Comparison of ENCODE assay signal across 8 cellular contexts in genomic region chr6:45419574-45420082, GRCh38. TPM values are rescaled to one million over a fixed set of nuclear protein-coding genes. Genes with fewer than 3 reads are reported as not detected.
DNase-seq lines count a peak whose midpoint lies in the region; ATAC-seq, FAIRE-seq and TF ChIP-seq lines count a peak whose summit lies in the region.

No MANE protein-coding gene starts in this region.

- peak overlapping the region; percentile 35 for H3K27ac Mint-ChIP-seq in MCF 10A (ENCODE audit: low read depth, unreplicated experiment)

- H4K91ac ChIP-seq in IMR-90 (ENCODE audit: insufficient read depth, low read depth, low read length), result no peak overlapping the region

- TF ChIP-seq POLR2A in IMR-90 (IDR thresholded peaks at IDR 0.05; ENCODE audit: low read depth, low read length), result no peak

- H3K79me1 ChIP-seq in IMR-90 (ENCODE audit: low read depth in 1 of 2, low read length in 2 of 2), result peaks cover 17 to 22% of the 10 kb centered on the region in 2 experiments

- peak overlapping the region; percentile 15 for H2AFZ ChIP-seq in IMR-90 (replicated peaks; ENCODE audit: low read length, poor library complexity)
- H2AFZ ChIP-seq in keratinocyte (ENCODE audit: control insufficient read depth, low read length), result peak overlapping the region; percentile 61

- H2BK5ac ChIP-seq in IMR-90 (ENCODE audit: low read depth, low read length, poor library complexity, severe bottlenecking), result no peak overlapping the region

- H2BK20ac ChIP-seq in IMR-90 (ENCODE audit: low read depth, low read length), result no peak overlapping the region

- FAIRE-seq in keratinocyte (lab: Jason Lieb, UNC), result no peak

- H4K8ac ChIP-seq in IMR-90 (ENCODE audit: low read depth in 2 of 2, low read length in 2 of 2), result no peak overlapping the region; a peak in 1 of 4 replicates

- H3K9me3 Mint-ChIP-seq in MCF 10A (ENCODE audit: unreplicated experiment), result no peaks in the 10 kb centered on the region

- H3K27me3 Mint-ChIP-seq in MCF 10A (ENCODE audit: insufficient read depth, unreplicated experiment), result no peaks in the 10 kb centered on the region

- H3K9me1 ChIP-seq in IMR-90 (ENCODE audit: insufficient read depth, low read length) (no peaks in the 10 kb centered on the region), keratinocyte (ENCODE audit: control insufficient read depth, extremely low read depth, insufficient read depth, low read length) (no peaks in the 10 kb centered on the region)

- H3K9me3 ChIP-seq in IMR-90 (ENCODE audit: control insufficient read depth, insufficient read depth, low read length), result no peaks in the 10 kb centered on the region
- H3K9me3 ChIP-seq in keratinocyte (ENCODE audit: control insufficient read depth, low read depth, low read length), result no peaks in the 10 kb centered on the region

- CTCF ChIA-PET in IMR-90 (lab: Yijun Ruan, JAX), result interaction anchor here (0.7 kb wide), 1 partner anchor 105 kb away, joined by 3 read pairs; no protein-coding TSS in a partner anchor
- CTCF ChIA-PET in MCF 10A (lab: Yijun Ruan, JAX), result interaction anchor here (0.7 to 3.6 kb wide), 11 partner anchors 10 to 944 kb away, joined by 3 to 22 read pairs (median 4); partner anchors contain the start of gene SUPT3H

- H3K9ac ChIP-seq in IMR-90 (ENCODE audit: low read depth, low read length) (no peak overlapping the region; the same call in 1 of the 2 replicates), keratinocyte (ENCODE audit: control insufficient read depth, extremely low read depth, insufficient read depth, low read length) (peak overlapping the region; percentile 36)

- H2AK5ac ChIP-seq in IMR-90 (ENCODE audit: low read depth, low read length), result no peak overlapping the region

- no TSS peak for BruUV-seq in IMR-90 (replicated peaks; lab: Mats Ljungman, UMichigan)
- BruUV-seq in MCF 10A (replicated peaks; lab: Mats Ljungman, UMichigan), result no TSS peak

- POLR2A ChIA-PET in IMR-90 (lab: Charles Lee; ENCODE audit: unreplicated experiment), result interaction anchor here (0.7 kb wide), 1 partner anchor 50 kb away, joined by 3 read pairs; no protein-coding TSS in a partner anchor
- POLR2A ChIA-PET in MCF 10A (lab: Yijun Ruan, JAX), result interaction anchor here (0.6 to 3.9 kb wide), 6 partner anchors 21 to 841 kb away, joined by 3 to 15 read pairs (median 4); partner anchors contain the start of gene SUPT3H

- H3K14ac ChIP-seq in IMR-90 (replicated peaks; ENCODE audit: low read depth, low read length), result no peak overlapping the region

- dilution Hi-C loops in IMR-90 (cut with HindIII; ENCODE audit: low sequenced_read_pairs, unreplicated experiment), result no loop called here
- dilution Hi-C loops in keratinocyte (cut with MboI; ENCODE audit: extremely low pct_ligation_motif_present, low sequenced_read_pairs), result no loop called here

- intact Hi-C loops in IMR-90 (cut with micrococcal nuclease), result loop anchor here (1.0 to 10.0 kb wide), 5 partner anchors 41 to 945 kb away; no protein-coding TSS in a partner anchor
- intact Hi-C loops in MCF 10A (cut with micrococcal nuclease), result loop anchor here (1.0 to 10.0 kb wide), 7 partner anchors 197 to 945 kb away; no protein-coding TSS in a partner anchor

- ATAC-seq in IMR-90 (ENCODE audit: low read depth) (no peak), HG03135 (IDR thresholded peaks at IDR 0.05; ENCODE audit: unreplicated experiment) (no peak), HG03045 (IDR thresholded peaks at IDR 0.05; ENCODE audit: unreplicated experiment) (no peak)

- H3K4me3 ChIP-seq in IMR-90 (ENCODE audit: insufficient read depth, low read depth, low read length) (peak overlapping the region; percentile 35), keratinocyte (ENCODE audit: control insufficient read depth in 2 of 3, extremely low read depth in 1 of 3, insufficient read depth in 2 of 3, low read depth in 1 of 3, low read length in 3 of 3) (peak overlapping the region; percentile 21 to 90 (median 85))

- no peak overlapping the region for H3K56ac ChIP-seq in IMR-90 (ENCODE audit: extremely low read depth, insufficient read depth, low read length)

- TF ChIP-seq CTCF in C4-2B (conservative IDR thresholded peaks at IDR 0.05) (peak; percentile 87), IMR-90 (conservative IDR thresholded peaks at IDR 0.05; ENCODE audit: low read depth, low read length) (peak; percentile 28; the same call in 1 of the 2 replicates), MCF 10A (IDR thresholded peaks at IDR 0.05; ENCODE audit: unreplicated experiment) (peak; percentile 67), keratinocyte (optimal IDR thresholded peaks at IDR 0.05 in 1 of 3, IDR thresholded peaks at IDR 0.05 in 1 of 3, conservative IDR thresholded peaks at IDR 0.05 in 1 of 3; ENCODE audit: extremely low read depth in 1 of 3, insufficient read depth in 2 of 3, low read length in 3 of 3) (peak; percentile 42 to 71 (median 57))

- H3K36me3 ChIP-seq in IMR-90 (ENCODE audit: control insufficient read depth, insufficient read depth, low read length) (no peaks in the 10 kb centered on the region), keratinocyte (ENCODE audit: control insufficient read depth in 2 of 2, extremely low read depth in 1 of 2, insufficient read depth in 2 of 2, low read length in 2 of 2) (no peaks in the 10 kb centered on the region)

- peak overlapping the region; percentile 17; the same call in 1 of the 2 replicates for H3K4ac ChIP-seq in IMR-90 (ENCODE audit: low read depth, low read length)

- H3K4me2 ChIP-seq in IMR-90 (ENCODE audit: low read depth, low read length) (peak overlapping the region; percentile 80), keratinocyte (ENCODE audit: control insufficient read depth, extremely low read depth, insufficient read depth, low read depth, low read length) (peak overlapping the region; percentile 98)

- peak overlapping the region; percentile 63; the same call in 1 of the 3 replicates for H2BK15ac ChIP-seq in IMR-90 (ENCODE audit: low read depth, low read length)

- H4K5ac ChIP-seq in IMR-90 (ENCODE audit: low read depth, low read length), result no peak overlapping the region

- in situ Hi-C loops in IMR-90 (cut with MboI; ENCODE audit: low sequenced_read_pairs), result loop anchor here (5.0 to 25.0 kb wide), 4 partner anchors 293 to 935 kb away; no protein-coding TSS in a partner anchor

- peak overlapping the region; percentile 70; the same call in 1 of the 2 replicates for H3K23ac ChIP-seq in IMR-90 (ENCODE audit: low read depth, low read length)

- H3K4me1 ChIP-seq in IMR-90 (ENCODE audit: control insufficient read depth, insufficient read depth, low read length) (peaks cover 9% of the 10 kb centered on the region), keratinocyte (ENCODE audit: control insufficient read depth, extremely low read depth, insufficient read depth, low read length) (peaks cover 26% of the 10 kb centered on the region)

- H4K20me1 ChIP-seq in IMR-90 (ENCODE audit: insufficient read depth, low read length) (no peaks in the 10 kb centered on the region), keratinocyte (ENCODE audit: control insufficient read depth, extremely low read depth, insufficient read depth, low read length) (no peaks in the 10 kb centered on the region)

- no peaks in the 10 kb centered on the region for H3K79me2 ChIP-seq in keratinocyte (ENCODE audit: control insufficient read depth, insufficient read depth, low read length)

- DNase-seq in IMR-90, result no peak
- DNase-seq in T-helper 22 cell (ENCODE audit: low read depth), result peak; percentile 30
- peak; percentile 68 for DNase-seq in MCF 10A (ENCODE audit: unreplicated experiment)
- DNase-seq in keratinocyte (ENCODE audit: low read depth, low spot score), result no peak
- peak; percentile 61 for DNase-seq in stimulated activated CD4-positive, alpha-beta T cell treated with anti-CD3 and anti-CD28 coated beads, Interleukin-1b, Interleukin-23, amount 100 ng/mL, for 48 hours

- peak overlapping the region; percentile 91 for H3K4me3 Mint-ChIP-seq in MCF 10A (ENCODE audit: unreplicated experiment)

- H2AK9ac ChIP-seq in IMR-90 (replicated peaks; ENCODE audit: low read depth, low read length, poor library complexity), result no peak overlapping the region

- H3K27ac ChIP-seq in C4-2B, result no peak overlapping the region; the same call in 1 of the 2 replicates
- no peak overlapping the region for H3K27ac ChIP-seq in IMR-90 (ENCODE audit: insufficient read depth, low read length)
- H3K27ac ChIP-seq in keratinocyte (ENCODE audit: control insufficient read depth, insufficient read depth, low read length), result no peak overlapping the region

- H3K27me3 ChIP-seq in IMR-90 (ENCODE audit: control insufficient read depth, insufficient read depth, low read length) (no peaks in the 10 kb centered on the region), keratinocyte (ENCODE audit: control insufficient read depth, extremely low read depth, insufficient read depth, low read length) (peaks cover 9% of the 10 kb centered on the region)

- TF ChIP-seq RAD21 in IMR-90 (IDR thresholded peaks at IDR 0.05; ENCODE audit: low read length), result peak; percentile 51

- 13% methylated on average over 6 of the region's 38 CpGs; no CpG with 5 or more reads in 1 of the 2 experiments for WGBS in IMR-90 (ENCODE audit: extremely low coverage in 2 of 2, insufficient read length in 1 of 2), 2 experiments

- no peak overlapping the region for H3K18ac ChIP-seq in IMR-90 (ENCODE audit: low read depth, low read length)

- H2BK120ac ChIP-seq in IMR-90 (ENCODE audit: low read depth, low read length), result no peak overlapping the region

- peaks cover 12% of the 10 kb centered on the region for H3K4me1 Mint-ChIP-seq in MCF 10A (ENCODE audit: insufficient read depth, unreplicated experiment)

- H3K36me3 Mint-ChIP-seq in MCF 10A (ENCODE audit: insufficient read depth, unreplicated experiment), result no peaks in the 10 kb centered on the region

TF ChIP-seq in IMR-90, 13 proteins besides CTCF, POLR2A, EP300 and RAD21:
- no peak for TF ChIP-seq BHLHE40 (IDR thresholded peaks at IDR 0.05; ENCODE audit: low read depth, low read length)
- TF ChIP-seq SMC3 (IDR thresholded peaks at IDR 0.05; ENCODE audit: low read depth, low read length), result peak; percentile 33; the same call in 1 of the 2 replicates

RNA-seq across cellular contexts. Expression of gene SUPT3H, which starts 41.9 kb away (rescaled TPM):
- total RNA-seq in IMR-90 (2012; rRNA removed) (4.2 and 5.0 TPM in 2 replicates), MCF 10A (2022) (12.7 and 14.4 TPM in 2 replicates)
- polyA plus RNA-seq in IMR-90 (2012; rRNA removed) (4.5 and 5.4 TPM in 2 replicates), keratinocyte (7.6 to 8.1 TPM (median 7.8 TPM) in 3 replicates)
- 4.2 and 5.0 TPM in 2 replicates for polyA plus RNA-seq in IMR-90 (2012; cell fraction: cytosol; rRNA removed)
- 3.2 and 12.9 TPM in 2 replicates for polyA plus RNA-seq in IMR-90 (2012; cell fraction: nucleus; rRNA removed; ENCODE audit: low replicate concordance)
- 9.7 TPM for polyA plus RNA-seq in keratinocyte (2011; ENCODE audit: low read depth)
- polyA plus RNA-seq in keratinocyte (2011; cell fraction: cytosol; rRNA removed), result 8.2 and 11.7 TPM in 2 replicates
- polyA plus RNA-seq in keratinocyte (2011; cell fraction: nucleus; rRNA removed), result 11.3 and 13.1 TPM in 2 replicates
- 5.0 and 5.9 TPM in 2 replicates for polyA plus RNA-seq in keratinocyte (2012; ENCODE audit: low replicate concordance)
- 2.3 to 17.3 TPM (median 10.0 TPM) in 3 replicates for polyA minus RNA-seq in keratinocyte
- polyA minus RNA-seq in keratinocyte (2011; cell fraction: cytosol; rRNA and poly(A)+ RNA removed), result 8.1 TPM
- 7.1 and 10.5 TPM in 2 replicates for polyA minus RNA-seq in keratinocyte (2011; cell fraction: nucleus; rRNA and poly(A)+ RNA removed)

Comparison
In these comparisons a context has a peak if more than half of its experiments do, and no peak if none do; other contexts are left out.
1. CTCF ChIP-seq: peak in every context shown above with its lines; median percentile 87 in C4-2B; 67 in MCF 10A; 57 in keratinocyte; 28 in IMR-90.
2. DNase-seq: peak in T-helper 22 cell (single experiment), MCF 10A (single experiment) and stimulated activated CD4-positive, alpha-beta T cell treated with anti-CD3 and anti-CD28 coated beads, Interleukin-1b, Interleukin-23, amount 100 ng/mL, for 48 hours (single experiment); none in IMR-90 (single experiment) and keratinocyte (single experiment).